In genomic region chr1:215228193-215228592, GRCh38 we compare ENCODE assay signal across 21 cellular contexts.
"Had no signal": no experiment of that assay in that cellular context is flagged by ENCODE, and none has a peak within 500 bp of the region (broad histone marks: within the 10 kb centered on the region; RNA-seq: fewer than 3 reads in every experiment).

No MANE protein-coding gene starts in this region.

- H3K9me3 Mint-ChIP-seq: nephron progenitor cell had no signal

- FAIRE-seq: small intestine had no signal

- ATAC-seq: gastroesophageal sphincter; left lobe of liver; naive thymus-derived CD4-positive, alpha-beta T cell; right cardiac atrium had no signal

- H3K4me1 ChIP-seq: colonic mucosa, esophagus squamous epithelium, gastroesophageal sphincter, stomach, transverse colon had no signal

- H3K27ac Mint-ChIP-seq: naive thymus-derived CD4-positive, alpha-beta T cell; nephron progenitor cell had no signal

- H3K4me1 Mint-ChIP-seq: naive thymus-derived CD4-positive, alpha-beta T cell; nephron progenitor cell had no signal

- H3K27ac ChIP-seq: colonic mucosa, esophagus squamous epithelium, gastroesophageal sphincter, neutrophil, ovary, stomach, thoracic aorta, transverse colon had no signal

- H3K9me3 ChIP-seq: colonic mucosa, esophagus squamous epithelium, gastroesophageal sphincter, neutrophil, ovary, stomach, thoracic aorta, transverse colon had no signal

- H3K4me3 ChIP-seq: colonic mucosa, esophagus squamous epithelium, gastroesophageal sphincter, ovary, stomach, thoracic aorta, transverse colon had no signal

- H3K27me3 ChIP-seq: colonic mucosa, esophagus squamous epithelium, gastroesophageal sphincter, neutrophil, ovary, stomach, transverse colon had no signal

- H3K36me3 ChIP-seq: colonic mucosa, esophagus squamous epithelium, gastroesophageal sphincter, neutrophil, ovary, stomach, thoracic aorta, transverse colon had no signal

- H3K4me3 Mint-ChIP-seq: naive thymus-derived CD4-positive, alpha-beta T cell; nephron progenitor cell had no signal

- H3K36me3 Mint-ChIP-seq: naive thymus-derived CD4-positive, alpha-beta T cell had no signal

- DNase-seq: colonic mucosa; dermis blood vessel endothelial cell; esophagus squamous epithelium; foreskin fibroblast; glutamatergic neuron; islet precursor cell; mammary epithelial cell; naive thymus-derived CD4-positive, alpha-beta T cell; nephron progenitor cell; ovary; right cardiac atrium; small intestine; stimulated activated CD4-positive, alpha-beta T cell treated with anti-CD3 and anti-CD28 coated beads, Interleukin-12 subunit alpha, Interleukin-12 subunit beta, amount 100 ng/mL, for 4 hours; stimulated activated naive CD4-positive, alpha-beta T cell; stomach; substantia nigra; transverse colon had no signal
